Comparison of ENCODE assay signal across 26 cellular contexts in genomic region chr14:44163946-44164345, GRCh38.
"Had no signal": no experiment of that assay in that cellular context is flagged by ENCODE, and none has a peak within 500 bp of the region (broad histone marks: within the 10 kb centered on the region; RNA-seq: fewer than 3 reads in every experiment).

No MANE protein-coding gene starts in this region.

- H3K36me3 Mint-ChIP-seq: brain, naive B cell, type B pancreatic cell had no signal

- DNase-seq: activated CD4-positive, alpha-beta T cell treated with anti-CD3 and anti-CD28 coated beads, Interleukin-2, amount 50 U/mL, for 4 hours; activated gamma-delta T cell; activated naive CD4-positive, alpha-beta T cell treated with anti-CD3 and anti-CD28 coated beads, Interleukin-2, amount 50 U/mL, for 16 hours; activated naive CD8-positive, alpha-beta T cell treated with anti-CD3 and anti-CD28 coated beads, Interleukin-2, amount 50 U/mL, for 24 hours; activated T-cell treated with anti-CD3 and anti-CD28 coated beads, Interleukin-2, amount 50 U/mL, for 72 hours; aorta; dorsolateral prefrontal cortex; effector memory CD8-positive, alpha-beta T cell; lower lobe of right lung; naive B cell; occipital lobe; posterior cingulate gyrus; stimulated activated CD4-positive, alpha-beta T cell treated with anti-CD3 and anti-CD28 coated beads, Interleukin-2, amount 100 ng/mL, for 48 hours; stimulated activated CD8-positive, alpha-beta memory T cell treated with anti-CD3 and anti-CD28 coated beads, Interleukin-4, amount 100 ng/mL, for 48 hours; stimulated activated naive CD4-positive, alpha-beta T cell; T-helper 9 cell had no signal

- H3K9me3 Mint-ChIP-seq: type B pancreatic cell had no signal

- H3K27ac ChIP-seq: dorsolateral prefrontal cortex, esophagus muscularis mucosa, lower lobe of right lung, thoracic aorta, vagina had no signal

- H3K27ac Mint-ChIP-seq: activated naive CD8-positive, alpha-beta T cell treated with anti-CD3 and anti-CD28 coated beads, Interleukin-2, amount 50 U/mL, for 24 hours; activated T-cell treated with anti-CD3 and anti-CD28 coated beads, Interleukin-2, amount 50 U/mL, for 72 hours; brain; effector memory CD8-positive, alpha-beta T cell; naive B cell; type B pancreatic cell; WTC11 had no signal

- H3K4me3 Mint-ChIP-seq: activated naive CD8-positive, alpha-beta T cell treated with anti-CD3 and anti-CD28 coated beads, Interleukin-2, amount 50 U/mL, for 24 hours; activated T-cell treated with anti-CD3 and anti-CD28 coated beads, Interleukin-2, amount 50 U/mL, for 72 hours; brain; central memory CD8-positive, alpha-beta T cell; effector memory CD8-positive, alpha-beta T cell; naive B cell; neural crest cell; type B pancreatic cell; WTC11 had no signal

- H3K36me3 ChIP-seq: esophagus muscularis mucosa, lower lobe of right lung, thoracic aorta, vagina had no signal

- H3K4me3 ChIP-seq: dorsolateral prefrontal cortex, esophagus muscularis mucosa, lower lobe of right lung, thoracic aorta, vagina had no signal

- H3K27me3 ChIP-seq: dorsolateral prefrontal cortex, esophagus muscularis mucosa, vagina had no signal

- H3K4me1 Mint-ChIP-seq: activated naive CD8-positive, alpha-beta T cell treated with anti-CD3 and anti-CD28 coated beads, Interleukin-2, amount 50 U/mL, for 24 hours; central memory CD8-positive, alpha-beta T cell; naive B cell; neural crest cell had no signal

- H3K27me3 Mint-ChIP-seq: activated naive CD8-positive, alpha-beta T cell treated with anti-CD3 and anti-CD28 coated beads, Interleukin-2, amount 50 U/mL, for 24 hours; brain; central memory CD8-positive, alpha-beta T cell; effector memory CD8-positive, alpha-beta T cell; naive B cell had no signal

- H3K4me1 ChIP-seq: esophagus muscularis mucosa, lower lobe of right lung, vagina had no signal

- H3K9me3 ChIP-seq: esophagus muscularis mucosa, lower lobe of right lung, thoracic aorta, vagina had no signal

- ATAC-seq: activated naive CD8-positive, alpha-beta T cell treated with anti-CD3 and anti-CD28 coated beads, Interleukin-2, amount 50 U/mL, for 24 hours; activated T-cell treated with anti-CD3 and anti-CD28 coated beads, Interleukin-2, amount 50 U/mL, for 72 hours; effector memory CD8-positive, alpha-beta T cell; left lobe of liver; lower lobe of right lung; sciatic nerve; WTC11 had no signal
